34 cellular contexts compared by ENCODE assay signal in genomic region chr6:112389842-112390241, GRCh38. TPM values are rescaled to one million over a fixed set of nuclear protein-coding genes. Genes with fewer than 3 reads are reported as not detected.
"Had no signal": no experiment of that assay in that cellular context is flagged by ENCODE, and none has a peak within 500 bp of the region (broad histone marks: within the 10 kb centered on the region; RNA-seq: fewer than 3 reads in every experiment).

No MANE protein-coding gene starts in this region.

- H3K27me3 ChIP-seq: adrenal gland, body of pancreas, brain microvascular endothelial cell, breast epithelium had no signal

- H3K9me3 ChIP-seq: adrenal gland, breast epithelium had no signal

- DNase-seq: activated B cell treated with CpG ODN at 0.5 μM for 24 hours; activated CD4-positive, alpha-beta memory T cell treated with anti-CD3 and anti-CD28 coated beads for 36 hours; activated CD4-positive, alpha-beta T cell treated with anti-CD3 and anti-CD28 coated beads for 4 hours; activated CD4-positive, alpha-beta T cell treated with anti-CD3 and anti-CD28 coated beads, Interleukin-2, amount 10 ng/mL, durations not matched to agents 24 days and 14 days; activated CD4-positive, alpha-beta T cell treated with anti-CD3 and anti-CD28 coated beads, Interleukin-2, amount 50 U/mL, for 1 hour; activated CD4-positive, alpha-beta T cell treated with anti-CD3 and anti-CD28 coated beads, Interleukin-2, amount 50 U/mL, for 4 hours; activated CD4-positive, CD25-positive, alpha-beta regulatory T cell treated with anti-CD3 and anti-CD28 coated beads, Interleukin-2, amount 50 U/mL, for 72 hours; activated CD8-positive, alpha-beta memory T cell treated with anti-CD3 and anti-CD28 coated beads, Interleukin-2, amount 50 U/mL, for 4 hours; activated CD8-positive, alpha-beta T cell treated with anti-CD3 and anti-CD28 coated beads for 36 hours; activated effector memory CD4-positive, alpha-beta T cell treated with anti-CD3 and anti-CD28 coated beads, Interleukin-2, amount 50 U/mL, for 16 hours; activated gamma-delta T cell treated with Interleukin-2 at 50 U/mL for 16 hours; activated naive CD4-positive, alpha-beta T cell; activated naive CD4-positive, alpha-beta T cell treated with anti-CD3 and anti-CD28 coated beads for 36 hours; activated naive CD4-positive, alpha-beta T cell treated with anti-CD3 and anti-CD28 coated beads, Interleukin-2, amount 50 U/mL, for 16 hours; activated naive CD8-positive, alpha-beta T cell treated with anti-CD3 and anti-CD28 coated beads for 36 hours; activated T-cell treated with anti-CD3 and anti-CD28 coated beads for 4 hours; activated T-cell treated with anti-CD3 and anti-CD28 coated beads, Interleukin-2, amount 50 U/mL, for 1 hour; activated T-cell treated with anti-CD3 and anti-CD28 coated beads, Interleukin-2, amount 50 U/mL, for 4 hours; activated T-cell treated with anti-CD3 and anti-CD28 coated beads, Interleukin-2, amount 50 U/mL, for 72 hours; adrenal gland; amniotic stem cell; aorta; body of pancreas; brain microvascular endothelial cell; central memory CD4-positive, alpha-beta T cell; T-helper 2 cell; T-helper 9 cell had no signal

- H3K4me3 ChIP-seq: adrenal gland, body of pancreas, breast epithelium had no signal

- H3K36me3 ChIP-seq: adrenal gland, brain microvascular endothelial cell, breast epithelium had no signal

- ATAC-seq: activated CD8-positive, alpha-beta T cell treated with anti-CD3 and anti-CD28 coated beads for 36 hours; activated naive CD4-positive, alpha-beta T cell treated with anti-CD3 and anti-CD28 coated beads, Interleukin-2, amount 50 U/mL, for 72 hours; activated T-cell treated with anti-CD3 and anti-CD28 coated beads, Interleukin-2, amount 50 U/mL, for 4 hours; activated T-cell treated with anti-CD3 and anti-CD28 coated beads, Interleukin-2, amount 50 U/mL, for 72 hours; activated T-helper 17 cell treated with anti-CD3 and anti-CD28 coated beads, Interleukin-2, amount 50 U/mL, for 72 hours; body of pancreas had no signal

- H3K4me1 ChIP-seq: adrenal gland, body of pancreas, breast epithelium had no signal

- H3K27ac ChIP-seq: adrenal gland, body of pancreas, brain microvascular endothelial cell, breast epithelium, VCaP had no signal

RNA-seq across cellular contexts. Expression of gene RFPL4B, which starts 42.7 kb away (rescaled TPM):
- total RNA-seq: activated B cell treated with CpG ODN at 0.5 μM for 24 hours; activated CD4-positive, alpha-beta memory T cell treated with anti-CD3 and anti-CD28 coated beads for 36 hours; activated CD4-positive, alpha-beta T cell treated with anti-CD3 and anti-CD28 coated beads, Interleukin-2, amount 10 ng/mL, durations not matched to agents 24 days and 14 days; activated CD8-positive, alpha-beta memory T cell treated with anti-CD3 and anti-CD28 coated beads for 36 hours; activated CD8-positive, alpha-beta T cell treated with anti-CD3 and anti-CD28 coated beads for 36 hours; activated naive CD4-positive, alpha-beta T cell treated with anti-CD3 and anti-CD28 coated beads for 36 hours; activated naive CD4-positive, alpha-beta T cell treated with anti-CD3 and anti-CD28 coated beads, Interleukin-2, amount 50 U/mL, for 72 hours; activated naive CD8-positive, alpha-beta T cell treated with anti-CD3 and anti-CD28 coated beads for 36 hours; activated T-cell treated with anti-CD3 and anti-CD28 coated beads, Interleukin-2, amount 50 U/mL, for 4 hours; activated T-cell treated with anti-CD3 and anti-CD28 coated beads, Interleukin-2, amount 50 U/mL, for 72 hours; activated T-helper 1 cell treated with anti-CD3 and anti-CD28 coated beads, Interleukin-12 subunit alpha, Interleukin-12 subunit beta, Interleukin-2, Interleukin-4 antibody, amounts not matched to agents 30 ng/mL and 10 ng/mL and 1 ng/mL, durations not matched to agents 14 hours and 24 hours and 36 hours; activated T-helper 17 cell treated with anti-CD3 and anti-CD28 coated beads, Interleukin-2, amount 50 U/mL, for 72 hours; adrenal gland; body of pancreas; breast epithelium; cerebellum had no signal
- polyA plus RNA-seq: adrenal gland, aorta had no signal
